ENCODE assay signal across 9 cellular contexts in the genomic region with DNA sequence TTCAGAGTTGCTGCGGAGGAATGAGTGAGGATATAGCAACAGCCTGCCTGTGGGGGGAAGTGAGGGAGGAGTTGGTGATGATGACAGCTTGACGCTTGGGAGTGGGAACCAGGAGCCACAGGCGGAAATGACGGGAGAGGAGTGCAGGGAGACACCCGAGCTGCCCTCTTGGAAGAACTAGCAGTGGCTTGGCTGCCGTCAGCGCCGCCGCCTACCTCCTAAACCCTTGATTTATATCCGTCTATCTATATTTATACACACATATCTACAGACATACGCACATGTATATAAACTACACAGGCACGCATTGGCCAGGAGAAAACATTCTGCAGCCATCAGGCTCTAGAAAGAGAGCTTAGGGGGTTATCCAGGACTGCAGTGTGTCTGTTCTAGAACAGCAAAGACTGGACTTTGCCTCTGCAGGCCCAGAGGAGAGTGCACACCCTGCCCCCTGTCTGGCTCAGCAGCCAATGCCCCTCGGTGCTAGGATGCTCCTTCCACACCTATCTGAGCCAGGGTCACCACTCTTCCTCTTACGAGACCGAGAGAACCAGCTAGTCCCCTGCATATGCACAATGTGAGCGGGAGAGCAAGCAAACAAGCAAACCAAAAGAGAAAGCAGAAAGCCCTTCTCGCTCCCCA. TPM values are rescaled to one million over a fixed set of nuclear protein-coding genes. Genes with fewer than 3 reads are reported as not detected.
A peak's percentile ranks its signal among the peaks of the same experiment; 100 is the strongest.
DNase-seq lines count a peak whose midpoint lies in the region; ATAC-seq and TF ChIP-seq lines count a peak whose summit lies in the region.
"Had no signal": no experiment of that assay in that cellular context is flagged by ENCODE, and none has a peak within 500 bp of the region (broad histone marks: within the 10 kb centered on the region; RNA-seq: fewer than 3 reads in every experiment).

No MANE protein-coding gene starts in this region.

- H3K4me3 ChIP-seq in psoas muscle: no peak overlapping the region

- no peaks in the 10 kb centered on the region for H3K27me3 ChIP-seq in psoas muscle (ENCODE audit: insufficient read depth in 3 of 3, low read length in 2 of 3)

- peaks cover 20% of the 10 kb centered on the region for H3K4me1 ChIP-seq in psoas muscle

- 17 to 26% (median 22%) methylated on average over 17 of the region's 17 CpGs for WGBS in psoas muscle, 3 donors

- H3K9me3 ChIP-seq in psoas muscle: no peaks in the 10 kb centered on the region

- no peaks in the 10 kb centered on the region for H3K36me3 ChIP-seq in psoas muscle (ENCODE audit: insufficient read depth in 1 of 2, low read depth in 1 of 2)

- DNase-seq in EH (ENCODE audit: low read depth) (peak; percentile 45), SHP77 (lab: John Stamatoyannopoulos, UW) (peak; percentile 63 to 72), Right ventricle myocardium inferior (ENCODE audit: missing footprints) (peak; percentile 81), psoas muscle (peak; percentile 70 to 88), LoVo (ENCODE audit: low spot score) (no peak), GF-D8 (lab: John Stamatoyannopoulos, UW) (no peak), midbrain (lab: John Stamatoyannopoulos, UW) (no peak)
- DNase-seq: activated naive CD4-positive, alpha-beta T cell treated with anti-CD3 and anti-CD28 coated beads for 36 hours had no signal

- ATAC-seq in Right ventricle myocardium inferior (peak; percentile 85), psoas muscle (peak; percentile 95 to 98 (median 97)), HG02759 (IDR thresholded peaks at IDR 0.05; ENCODE audit: unreplicated experiment) (no peak)

- intact Hi-C loops in Right ventricle myocardium inferior (cut with DNase I): no loop called here
- intact Hi-C loops in psoas muscle (cut with DNase I): no loop called here

- TF ChIP-seq CTCF in psoas muscle (IDR thresholded peaks at IDR 0.05): no peak

- H3K27ac ChIP-seq in psoas muscle: peak overlapping the region; percentile 82

RNA-seq across cellular contexts. Expression of a gene that starts 45.3 kb away (rescaled TPM):
- total RNA-seq in Right ventricle myocardium inferior (31.3 TPM), psoas muscle (10 to 100 TPM; 13.0 to 23.6 (median 15.9) TPM)
- polyA plus RNA-seq in psoas muscle: 10 to 100 TPM; 14.3 to 27.3 (median 27.1) TPM

RNA-seq across cellular contexts. Expression of a gene that starts 54.8 kb away (rescaled TPM):
- total RNA-seq in Right ventricle myocardium inferior (46.1 TPM), psoas muscle (10 to 100 TPM; 30.8 to 52.6 (median 50.6) TPM)
- 10 to 100 TPM; 11.4 to 28.9 (median 13.1) TPM for polyA plus RNA-seq in psoas muscle

Comparison
In these comparisons a context has a peak if more than half of its experiments do, and no peak if none do; other contexts are left out.
1. DNase-seq: peak in EH (single experiment), SHP77 (2 of 2), Right ventricle myocardium inferior (single experiment) and psoas muscle (2 of 2); none in LoVo (single experiment), GF-D8 (single experiment) and midbrain (single experiment).